10 cellular contexts compared by ENCODE assay signal in the genomic region with DNA sequence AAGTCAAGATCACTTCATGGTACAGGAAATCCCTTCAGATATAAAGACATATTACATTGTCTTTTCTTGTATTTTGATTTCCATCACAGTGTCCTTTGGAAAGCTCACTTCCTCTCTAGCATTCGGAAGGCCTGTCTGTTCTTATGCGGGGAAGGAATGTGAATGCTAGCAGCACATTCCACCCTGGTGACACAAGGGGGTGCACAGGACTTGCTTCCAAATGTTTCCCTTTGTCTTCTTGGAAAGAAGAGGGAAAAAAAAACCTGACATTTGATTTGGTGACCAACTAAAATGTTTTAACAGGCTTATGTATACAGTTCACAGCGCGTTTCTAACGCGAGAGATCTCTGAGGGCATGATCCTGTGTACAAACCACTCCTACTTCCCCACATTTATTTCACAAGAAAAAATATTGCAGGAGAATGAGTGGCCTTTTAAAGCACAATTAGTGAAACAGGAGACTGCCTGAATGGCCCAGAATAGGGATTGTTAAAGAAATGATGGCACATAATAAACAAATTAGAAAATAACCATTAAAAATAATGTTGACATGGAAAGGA.
A peak's percentile ranks its signal among the peaks of the same experiment; 100 is the strongest.
DNase-seq lines count a peak whose midpoint lies in the region; ATAC-seq and TF ChIP-seq lines count a peak whose summit lies in the region.
"Had no signal": no experiment of that assay in that cellular context is flagged by ENCODE, and none has a peak within 500 bp of the region (broad histone marks: within the 10 kb centered on the region; RNA-seq: fewer than 3 reads in every experiment).

No MANE protein-coding gene starts in this region.

- POLR2A ChIA-PET in activated CD4-positive, alpha-beta memory T cell treated with anti-CD3 and anti-CD28 coated beads for 36 hours (lab: Charles Lee) = no interaction called here

- no peaks in the 10 kb centered on the region for H3K9me3 Mint-ChIP-seq in activated CD4-positive, alpha-beta memory T cell treated with anti-CD3 and anti-CD28 coated beads for 36 hours

- TF ChIP-seq CTCF in left ventricle myocardium inferior (IDR thresholded peaks at IDR 0.05; ENCODE audit: borderline replicate concordance) (peak; percentile 58), gastrocnemius medialis (IDR thresholded peaks at IDR 0.05 in 4 of 5, conservative IDR thresholded peaks at IDR 0.05 in 1 of 5) (peak in 1 of 5 experiments; percentile 24)

- H3K4me3 Mint-ChIP-seq in activated CD4-positive, alpha-beta memory T cell treated with anti-CD3 and anti-CD28 coated beads for 36 hours = no peak overlapping the region

- H3K27me3 ChIP-seq in HUES48 (ENCODE audit: control insufficient read depth, insufficient read depth, low read length) (no peaks in the 10 kb centered on the region), left ventricle myocardium inferior (ENCODE audit: low read depth) (no peaks in the 10 kb centered on the region), gastrocnemius medialis (no peaks in the 10 kb centered on the region)

- H3K4me1 ChIP-seq in HUES48 (ENCODE audit: control insufficient read depth, insufficient read depth, low read length) = peaks cover 18% of the 10 kb centered on the region
- peaks cover 12% of the 10 kb centered on the region for H3K4me1 ChIP-seq in left ventricle myocardium inferior
- H3K4me1 ChIP-seq in gastrocnemius medialis = peaks cover 25 to 46% of the 10 kb centered on the region in 2 donors

- H3K4me1 Mint-ChIP-seq in activated CD4-positive, alpha-beta memory T cell treated with anti-CD3 and anti-CD28 coated beads for 36 hours (ENCODE audit: low read depth) = no peaks in the 10 kb centered on the region

- no peaks in the 10 kb centered on the region for H3K27me3 Mint-ChIP-seq in activated CD4-positive, alpha-beta memory T cell treated with anti-CD3 and anti-CD28 coated beads for 36 hours

- no peak for TF ChIP-seq POLR2A in gastrocnemius medialis (IDR thresholded peaks at IDR 0.05)

- 0 out of 2 replicates have a peak overlapping the region, but pooled peaks have one; percentile 11 for H3K4me3 ChIP-seq in HUES48 (ENCODE audit: low read depth, low read length)
- no peak overlapping the region for H3K4me3 ChIP-seq in left ventricle myocardium inferior
- H3K4me3 ChIP-seq in gastrocnemius medialis = no peak overlapping the region

- intact Hi-C loops in left ventricle myocardium inferior (cut with micrococcal nuclease) (loop anchor here (10.0 kb wide), 1 partner anchor 920 kb away; no protein-coding TSS in a partner anchor), gastrocnemius medialis (cut with DNase I; ENCODE audit: low total_unique reads) (loop anchor here (5.0 to 10.0 kb wide), 5 partner anchors 52 to 270 kb away; a partner anchor contains a TSS)
- intact Hi-C loops in activated CD4-positive, alpha-beta memory T cell treated with anti-CD3 and anti-CD28 coated beads for 36 hours (cut with micrococcal nuclease) = loop anchor here (5.0 kb wide), 2 partner anchors 372 to 897 kb away; no protein-coding TSS in a partner anchor

- DNase-seq in SK-N-DZ (ENCODE audit: low spot score) (peak; percentile 24), left ventricle myocardium inferior (no peak), gastrocnemius medialis (peak in 1 of 2 donors; percentile 26), UCSD-AML1 (lab: John Stamatoyannopoulos, UW; ENCODE audit: unreplicated experiment) (no peak), cerebellum (ENCODE audit: low spot score) (no peak)
- DNase-seq in activated CD4-positive, alpha-beta memory T cell treated with anti-CD3 and anti-CD28 coated beads for 36 hours = no peak
- DNase-seq: activated CD8-positive, alpha-beta memory T cell treated with anti-CD3 and anti-CD28 coated beads, Interleukin-2, amount 50 U/mL, for 4 hours; small intestine had no signal

- H3K36me3 ChIP-seq in HUES48 (ENCODE audit: control insufficient read depth, insufficient read depth, low read length) (no peaks in the 10 kb centered on the region), left ventricle myocardium inferior (no peaks in the 10 kb centered on the region), gastrocnemius medialis (no peaks in the 10 kb centered on the region)

- H3K27ac ChIP-seq in HUES48 (ENCODE audit: low read depth, low read length) = peak overlapping the region; percentile 89
- H3K27ac ChIP-seq in left ventricle myocardium inferior (replicated peaks) = no peak overlapping the region
- peak overlapping the region in 3 of 4 donors; percentile 49 to 58 (median 54) for H3K27ac ChIP-seq in gastrocnemius medialis

- H3K9me3 ChIP-seq in HUES48 (ENCODE audit: control insufficient read depth, insufficient read depth, low read length) (no peaks in the 10 kb centered on the region), left ventricle myocardium inferior (replicated peaks) (no peaks in the 10 kb centered on the region), gastrocnemius medialis (no peaks in the 10 kb centered on the region)

- in situ Hi-C loops in gastrocnemius medialis (cut with MboI; ENCODE audit: low sequenced_read_pairs in 4 of 4) = loop anchor here in 2 of 4 donors (10.0 to 25.0 kb wide), 2 partner anchors 370 to 382 kb away; no protein-coding TSS in a partner anchor

- no peak overlapping the region for H3K27ac Mint-ChIP-seq in activated CD4-positive, alpha-beta memory T cell treated with anti-CD3 and anti-CD28 coated beads for 36 hours

- H3K9ac ChIP-seq in HUES48 (ENCODE audit: low read depth, low read length) = peak overlapping the region; percentile 63

- no peaks in the 10 kb centered on the region for H3K36me3 Mint-ChIP-seq in activated CD4-positive, alpha-beta memory T cell treated with anti-CD3 and anti-CD28 coated beads for 36 hours

- CTCF ChIA-PET in activated CD4-positive, alpha-beta memory T cell treated with anti-CD3 and anti-CD28 coated beads for 36 hours (lab: Charles Lee) = no interaction called here

- ATAC-seq in gastrocnemius medialis (peak; percentile 70 to 72), GM18873 (IDR thresholded peaks at IDR 0.05; ENCODE audit: low FRiP score, unreplicated experiment) (no peak)
